In genomic region chr4:141686929-141687328, GRCh38 we compare ENCODE assay signal across 19 cellular contexts. TPM values are rescaled to one million over a fixed set of nuclear protein-coding genes. Genes with fewer than 3 reads are reported as not detected.
DNase-seq lines count a peak whose midpoint lies in the region; ATAC-seq and TF ChIP-seq lines count a peak whose summit lies in the region.
"Had no signal": no experiment of that assay in that cellular context is flagged by ENCODE, and none has a peak within 500 bp of the region (broad histone marks: within the 10 kb centered on the region; RNA-seq: fewer than 3 reads in every experiment).

No MANE protein-coding gene starts in this region.

- no peak for TF ChIP-seq EP300 in suprapubic skin (IDR thresholded peaks at IDR 0.05)

- no peak overlapping the region for H3K4me3 ChIP-seq in osteoblast (ENCODE audit: insufficient read depth, low read length)
- H3K4me3 ChIP-seq in suprapubic skin = no peak overlapping the region
- H3K4me3 ChIP-seq: dorsolateral prefrontal cortex, sigmoid colon, stomach had no signal

- no peak for ATAC-seq in GM21515 (IDR thresholded peaks at IDR 0.05; ENCODE audit: unreplicated experiment)

- DNase-seq in CD14-positive monocyte (ENCODE audit: low spot score) (no peak), LHCN-M2 (ENCODE audit: low read depth) (peak; percentile 49), dermis blood vessel endothelial cell (peak; percentile 59), osteoblast (ENCODE audit: insufficient read length, low spot score, missing footprints) (peak; percentile 23), suprapubic skin (ENCODE audit: low spot score in 2 of 2) (no peak)
- DNase-seq in stimulated activated CD8-positive, alpha-beta memory T cell treated with anti-CD3 and anti-CD28 coated beads, Interleukin-4, amount 100 ng/mL, for 48 hours = no peak
- DNase-seq: activated CD4-positive, alpha-beta T cell treated with anti-CD3 and anti-CD28 coated beads, Interleukin-2, amount 50 U/mL, for 48 hours; activated naive CD4-positive, alpha-beta T cell treated with anti-CD3 and anti-CD28 coated beads, Interleukin-2, amount 50 U/mL, for 16 hours; BE2C; DMS 273 treated with DMSO at 0.1 percent for 48 hours; dorsolateral prefrontal cortex; erythroblast; NCI-H1048; NCI-H510A treated with DMSO at 0.1 percent for 48 hours; sigmoid colon; stomach; T-helper 1 cell had no signal

- H3K79me2 ChIP-seq in osteoblast (ENCODE audit: insufficient read depth, low read length) = no peaks in the 10 kb centered on the region

- no peaks in the 10 kb centered on the region for H4K20me1 ChIP-seq in osteoblast (ENCODE audit: insufficient read depth, low read length)

- intact Hi-C loops in CD14-positive monocyte (cut with micrococcal nuclease) = loop anchor here in 1 of 2 donors (10.0 kb wide), 1 partner anchor 52 kb away; the partner anchor contains the start of gene IL15

- no peaks in the 10 kb centered on the region for H3K27me3 ChIP-seq in osteoblast (ENCODE audit: insufficient read depth, low read length)
- H3K27me3 ChIP-seq in suprapubic skin = no peaks in the 10 kb centered on the region
- H3K27me3 ChIP-seq: BE2C, dorsolateral prefrontal cortex, sigmoid colon, stomach had no signal

- H3K4me1 ChIP-seq in osteoblast (ENCODE audit: insufficient read depth, low read length) = no peaks in the 10 kb centered on the region
- no peaks in the 10 kb centered on the region for H3K4me1 ChIP-seq in suprapubic skin
- H3K4me1 ChIP-seq: BE2C had no signal

- H3K4me3 Mint-ChIP-seq in CD14-positive monocyte = no peak overlapping the region

- H3K36me3 Mint-ChIP-seq in CD14-positive monocyte = peaks cover 13 to 16% of the 10 kb centered on the region in 2 donors

- no peak for TF ChIP-seq POLR2A in suprapubic skin (IDR thresholded peaks at IDR 0.05)

- no peak overlapping the region for H2AFZ ChIP-seq in osteoblast (ENCODE audit: low read length)

- no peak overlapping the region for H3K27ac ChIP-seq in osteoblast (ENCODE audit: low read depth, low read length)
- no peak overlapping the region for H3K27ac ChIP-seq in suprapubic skin
- H3K27ac ChIP-seq: dorsolateral prefrontal cortex, stomach, VCaP had no signal

- H3K36me3 ChIP-seq in osteoblast (ENCODE audit: insufficient read depth, low read length) (no peaks in the 10 kb centered on the region), suprapubic skin (no peaks in the 10 kb centered on the region)
- H3K36me3 ChIP-seq: BE2C, sigmoid colon had no signal

- H3K9me3 ChIP-seq in osteoblast (ENCODE audit: low read depth, low read length) (no peaks in the 10 kb centered on the region), suprapubic skin (no peaks in the 10 kb centered on the region)
- H3K9me3 ChIP-seq: BE2C, sigmoid colon, stomach had no signal

- H3K4me2 ChIP-seq in osteoblast (ENCODE audit: insufficient read depth, low read length) = no peak overlapping the region

- peaks cover 3 to 20% (median 7%) of the 10 kb centered on the region in 7 donors for H3K9me3 Mint-ChIP-seq in CD14-positive monocyte

- H3K27me3 Mint-ChIP-seq in CD14-positive monocyte (ENCODE audit: low read depth in 3 of 3) = no peaks in the 10 kb centered on the region

- peak overlapping the region in 4 of 7 donors; percentile 21 to 57 (median 40) for H3K27ac Mint-ChIP-seq in CD14-positive monocyte

- no peak for TF ChIP-seq CTCF in CD14-positive monocyte (IDR thresholded peaks at IDR 0.05)
- TF ChIP-seq CTCF in osteoblast (IDR thresholded peaks at IDR 0.05; ENCODE audit: extremely low read depth, low read depth, low read length) = no peak
- TF ChIP-seq CTCF in suprapubic skin (IDR thresholded peaks at IDR 0.05) = no peak

- H3K4me1 Mint-ChIP-seq in CD14-positive monocyte = peaks cover 7% of the 10 kb centered on the region

RNA-seq across cellular contexts. Expression of gene IL15, which starts 50.5 kb away (rescaled TPM):
- 10 to 100 TPM; 22.1 to 25.7 TPM for polyA plus RNA-seq in CD14-positive monocyte
- 6.8 and 8.0 TPM in 2 replicates for total RNA-seq in LHCN-M2 (2014; rRNA removed)
- 2.8 TPM for polyA plus RNA-seq in LHCN-M2 (2012)
- 2.0 and 2.7 TPM in 2 replicates for total RNA-seq in dermis blood vessel endothelial cell
- 3.3 and 4.1 TPM in 2 replicates for total RNA-seq in osteoblast
- 1 to 10 TPM in 3 of 4 donors, under 1 TPM in 1; 0.64 to 3.8 (median 1.6) TPM for total RNA-seq in suprapubic skin

Comparison
In these comparisons a context has a peak if more than half of its experiments do, and no peak if none do; other contexts are left out.
1. DNase-seq: peak in LHCN-M2 (single experiment), dermis blood vessel endothelial cell (single experiment) and osteoblast (single experiment); none in CD14-positive monocyte (single experiment), suprapubic skin (0 of 2) and stimulated activated CD8-positive, alpha-beta memory T cell treated with anti-CD3 and anti-CD28 coated beads, Interleukin-4, amount 100 ng/mL, for 48 hours (single experiment).